In the genomic region with DNA sequence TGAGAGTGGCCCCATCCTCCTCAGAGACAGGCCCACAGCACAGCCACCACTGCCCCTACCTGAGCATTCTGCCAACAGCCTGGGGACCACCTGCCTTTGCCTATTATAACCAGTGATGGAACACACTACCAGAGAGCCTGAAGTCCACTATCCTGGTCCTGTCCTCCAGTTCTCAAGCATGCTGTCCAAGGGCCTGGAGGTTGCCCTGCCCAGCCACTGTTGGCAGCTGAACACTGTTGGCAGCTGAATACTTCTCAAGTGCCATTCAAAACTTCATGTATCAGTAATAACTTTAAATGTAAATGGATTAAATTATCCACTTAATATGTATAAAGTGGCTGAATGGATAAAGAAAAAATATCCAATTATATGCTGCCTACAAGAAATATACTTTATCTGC, we compare ENCODE assay signal across 1 cellular context.
TF ChIP-seq lines count a peak whose summit lies in the region.

No MANE protein-coding gene starts in this region.

TF ChIP-seq in H1, 55 proteins besides CTCF, POLR2A, EP300 and RAD21 (continued from another document):
- TF ChIP-seq, protein P1, sequence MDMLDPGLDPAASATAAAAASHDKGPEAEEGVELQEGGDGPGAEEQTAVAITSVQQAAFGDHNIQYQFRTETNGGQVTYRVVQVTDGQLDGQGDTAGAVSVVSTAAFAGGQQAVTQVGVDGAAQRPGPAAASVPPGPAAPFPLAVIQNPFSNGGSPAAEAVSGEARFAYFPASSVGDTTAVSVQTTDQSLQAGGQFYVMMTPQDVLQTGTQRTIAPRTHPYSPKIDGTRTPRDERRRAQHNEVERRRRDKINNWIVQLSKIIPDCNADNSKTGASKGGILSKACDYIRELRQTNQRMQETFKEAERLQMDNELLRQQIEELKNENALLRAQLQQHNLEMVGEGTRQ (IDR thresholded peaks at IDR 0.05; ENCODE audit: low read length), result no peak
- TF ChIP-seq POLR2AphosphoS5 (IDR thresholded peaks at IDR 0.05; ENCODE audit: low read depth, low read length) (no peak), SP1 (IDR thresholded peaks at IDR 0.05; ENCODE audit: low read depth, low read length) (no peak), YY1 (IDR thresholded peaks at IDR 0.05; ENCODE audit: low read depth, low read length) (no peak), NANOG (IDR thresholded peaks at IDR 0.05; ENCODE audit: insufficient read depth, low read depth, low read length, poor library complexity, severe bottlenecking) (no peak), POU5F1 (IDR thresholded peaks at IDR 0.05; ENCODE audit: low read depth, low read length) (no peak), FOSL1 (IDR thresholded peaks at IDR 0.05; ENCODE audit: insufficient read depth, low read depth, low read length) (no peak), CREB1 (IDR thresholded peaks at IDR 0.05) (no peak), SP2 (IDR thresholded peaks at IDR 0.05; ENCODE audit: low read length) (no peak)
- TF ChIP-seq, protein P2, sequence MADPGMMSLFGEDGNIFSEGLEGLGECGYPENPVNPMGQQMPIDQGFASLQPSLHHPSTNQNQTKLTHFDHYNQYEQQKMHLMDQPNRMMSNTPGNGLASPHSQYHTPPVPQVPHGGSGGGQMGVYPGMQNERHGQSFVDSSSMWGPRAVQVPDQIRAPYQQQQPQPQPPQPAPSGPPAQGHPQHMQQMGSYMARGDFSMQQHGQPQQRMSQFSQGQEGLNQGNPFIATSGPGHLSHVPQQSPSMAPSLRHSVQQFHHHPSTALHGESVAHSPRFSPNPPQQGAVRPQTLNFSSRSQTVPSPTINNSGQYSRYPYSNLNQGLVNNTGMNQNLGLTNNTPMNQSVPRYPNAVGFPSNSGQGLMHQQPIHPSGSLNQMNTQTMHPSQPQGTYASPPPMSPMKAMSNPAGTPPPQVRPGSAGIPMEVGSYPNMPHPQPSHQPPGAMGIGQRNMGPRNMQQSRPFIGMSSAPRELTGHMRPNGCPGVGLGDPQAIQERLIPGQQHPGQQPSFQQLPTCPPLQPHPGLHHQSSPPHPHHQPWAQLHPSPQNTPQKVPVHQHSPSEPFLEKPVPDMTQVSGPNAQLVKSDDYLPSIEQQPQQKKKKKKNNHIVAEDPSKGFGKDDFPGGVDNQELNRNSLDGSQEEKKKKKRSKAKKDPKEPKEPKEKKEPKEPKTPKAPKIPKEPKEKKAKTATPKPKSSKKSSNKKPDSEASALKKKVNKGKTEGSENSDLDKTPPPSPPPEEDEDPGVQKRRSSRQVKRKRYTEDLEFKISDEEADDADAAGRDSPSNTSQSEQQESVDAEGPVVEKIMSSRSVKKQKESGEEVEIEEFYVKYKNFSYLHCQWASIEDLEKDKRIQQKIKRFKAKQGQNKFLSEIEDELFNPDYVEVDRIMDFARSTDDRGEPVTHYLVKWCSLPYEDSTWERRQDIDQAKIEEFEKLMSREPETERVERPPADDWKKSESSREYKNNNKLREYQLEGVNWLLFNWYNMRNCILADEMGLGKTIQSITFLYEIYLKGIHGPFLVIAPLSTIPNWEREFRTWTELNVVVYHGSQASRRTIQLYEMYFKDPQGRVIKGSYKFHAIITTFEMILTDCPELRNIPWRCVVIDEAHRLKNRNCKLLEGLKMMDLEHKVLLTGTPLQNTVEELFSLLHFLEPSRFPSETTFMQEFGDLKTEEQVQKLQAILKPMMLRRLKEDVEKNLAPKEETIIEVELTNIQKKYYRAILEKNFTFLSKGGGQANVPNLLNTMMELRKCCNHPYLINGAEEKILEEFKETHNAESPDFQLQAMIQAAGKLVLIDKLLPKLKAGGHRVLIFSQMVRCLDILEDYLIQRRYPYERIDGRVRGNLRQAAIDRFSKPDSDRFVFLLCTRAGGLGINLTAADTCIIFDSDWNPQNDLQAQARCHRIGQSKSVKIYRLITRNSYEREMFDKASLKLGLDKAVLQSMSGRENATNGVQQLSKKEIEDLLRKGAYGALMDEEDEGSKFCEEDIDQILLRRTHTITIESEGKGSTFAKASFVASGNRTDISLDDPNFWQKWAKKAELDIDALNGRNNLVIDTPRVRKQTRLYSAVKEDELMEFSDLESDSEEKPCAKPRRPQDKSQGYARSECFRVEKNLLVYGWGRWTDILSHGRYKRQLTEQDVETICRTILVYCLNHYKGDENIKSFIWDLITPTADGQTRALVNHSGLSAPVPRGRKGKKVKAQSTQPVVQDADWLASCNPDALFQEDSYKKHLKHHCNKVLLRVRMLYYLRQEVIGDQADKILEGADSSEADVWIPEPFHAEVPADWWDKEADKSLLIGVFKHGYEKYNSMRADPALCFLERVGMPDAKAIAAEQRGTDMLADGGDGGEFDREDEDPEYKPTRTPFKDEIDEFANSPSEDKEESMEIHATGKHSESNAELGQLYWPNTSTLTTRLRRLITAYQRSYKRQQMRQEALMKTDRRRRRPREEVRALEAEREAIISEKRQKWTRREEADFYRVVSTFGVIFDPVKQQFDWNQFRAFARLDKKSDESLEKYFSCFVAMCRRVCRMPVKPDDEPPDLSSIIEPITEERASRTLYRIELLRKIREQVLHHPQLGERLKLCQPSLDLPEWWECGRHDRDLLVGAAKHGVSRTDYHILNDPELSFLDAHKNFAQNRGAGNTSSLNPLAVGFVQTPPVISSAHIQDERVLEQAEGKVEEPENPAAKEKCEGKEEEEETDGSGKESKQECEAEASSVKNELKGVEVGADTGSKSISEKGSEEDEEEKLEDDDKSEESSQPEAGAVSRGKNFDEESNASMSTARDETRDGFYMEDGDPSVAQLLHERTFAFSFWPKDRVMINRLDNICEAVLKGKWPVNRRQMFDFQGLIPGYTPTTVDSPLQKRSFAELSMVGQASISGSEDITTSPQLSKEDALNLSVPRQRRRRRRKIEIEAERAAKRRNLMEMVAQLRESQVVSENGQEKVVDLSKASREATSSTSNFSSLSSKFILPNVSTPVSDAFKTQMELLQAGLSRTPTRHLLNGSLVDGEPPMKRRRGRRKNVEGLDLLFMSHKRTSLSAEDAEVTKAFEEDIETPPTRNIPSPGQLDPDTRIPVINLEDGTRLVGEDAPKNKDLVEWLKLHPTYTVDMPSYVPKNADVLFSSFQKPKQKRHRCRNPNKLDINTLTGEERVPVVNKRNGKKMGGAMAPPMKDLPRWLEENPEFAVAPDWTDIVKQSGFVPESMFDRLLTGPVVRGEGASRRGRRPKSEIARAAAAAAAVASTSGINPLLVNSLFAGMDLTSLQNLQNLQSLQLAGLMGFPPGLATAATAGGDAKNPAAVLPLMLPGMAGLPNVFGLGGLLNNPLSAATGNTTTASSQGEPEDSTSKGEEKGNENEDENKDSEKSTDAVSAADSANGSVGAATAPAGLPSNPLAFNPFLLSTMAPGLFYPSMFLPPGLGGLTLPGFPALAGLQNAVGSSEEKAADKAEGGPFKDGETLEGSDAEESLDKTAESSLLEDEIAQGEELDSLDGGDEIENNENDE (IDR thresholded peaks at IDR 0.05; ENCODE audit: insufficient replicate concordance, low read length), result no peak
- TF ChIP-seq, protein P3, sequence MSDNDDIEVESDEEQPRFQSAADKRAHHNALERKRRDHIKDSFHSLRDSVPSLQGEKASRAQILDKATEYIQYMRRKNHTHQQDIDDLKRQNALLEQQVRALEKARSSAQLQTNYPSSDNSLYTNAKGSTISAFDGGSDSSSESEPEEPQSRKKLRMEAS (IDR thresholded peaks at IDR 0.05), result no peak
